In the genomic region with DNA sequence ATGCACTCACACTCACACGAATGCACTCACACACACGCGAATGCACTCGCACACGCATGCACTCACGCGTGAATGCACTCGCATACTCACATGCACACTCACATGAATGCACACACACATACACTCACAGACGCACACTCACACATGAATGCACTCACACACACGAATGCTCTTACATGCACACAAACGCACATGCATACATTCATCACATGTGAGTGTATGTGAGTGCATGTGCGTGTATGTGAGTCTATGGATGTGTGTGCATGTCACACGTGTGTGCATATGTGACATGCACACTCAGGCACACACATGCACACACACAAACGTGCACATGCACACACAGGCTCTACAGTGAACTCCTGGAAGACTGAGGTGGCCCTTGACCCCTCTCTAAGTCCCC, we compare ENCODE assay signal across 1 cellular context.
TF ChIP-seq lines count a peak whose summit lies in the region.

No MANE protein-coding gene starts in this region.

TF ChIP-seq in WTC11, 78 proteins besides CTCF, POLR2A, EP300 and RAD21 (continued from another document):
- no peak for TF ChIP-seq PRDM15 (CRISPR knock-in tag; IDR thresholded peaks at IDR 0.05)
